ENCODE assay signal across 8 cellular contexts in genomic region chr12:124754949-124755800, GRCh38.
DNase-seq lines count a peak whose midpoint lies in the region; ATAC-seq and TF ChIP-seq lines count a peak whose summit lies in the region.

No MANE protein-coding gene starts in this region.

- ATAC-seq in heart right ventricle (peak; percentile 89 to 95 (median 93)), GM21786 (IDR thresholded peaks at IDR 0.05; ENCODE audit: unreplicated experiment) (no peak), GM18858 (IDR thresholded peaks at IDR 0.05; ENCODE audit: unreplicated experiment) (no peak), PC-3 (no peak)

- no peak overlapping the region for H3K4me2 ChIP-seq in PC-3 (ENCODE audit: low read length)

- no peaks in the 10 kb centered on the region for H4K20me1 ChIP-seq in PC-3 (ENCODE audit: low read length)

- H3K36me3 ChIP-seq in ES-I3 (ENCODE audit: insufficient read depth, low read length) = no peaks in the 10 kb centered on the region
- H3K36me3 ChIP-seq in WERI-Rb-1 = no peaks in the 10 kb centered on the region; the same call in 1 of the 2 replicates
- no peaks in the 10 kb centered on the region for H3K36me3 ChIP-seq in heart right ventricle
- no peaks in the 10 kb centered on the region for H3K36me3 ChIP-seq in PC-3 (ENCODE audit: low read depth, low read length)

- no TSS peak for BruUV-seq in PC-3 (replicated peaks; lab: Mats Ljungman, UMichigan)

- H3F3A ChIP-seq in PC-3 (ENCODE audit: low read length, unreplicated experiment) = no peaks in the 10 kb centered on the region

- peaks cover 11% of the 10 kb centered on the region for H3K9me3 ChIP-seq in ES-I3 (ENCODE audit: control insufficient read depth, insufficient read depth, low read length)
- peaks cover 27% of the 10 kb centered on the region for H3K9me3 ChIP-seq in WERI-Rb-1 (ENCODE audit: severe bottlenecking)
- peaks cover 0 to 13% (median 0%) of the 10 kb centered on the region in 11 donors for H3K9me3 ChIP-seq in heart right ventricle
- no peaks in the 10 kb centered on the region for H3K9me3 ChIP-seq in PC-3 (ENCODE audit: low read length)

- WGBS in heart right ventricle, 2 donors = 35 to 46% methylated on average over 20 of the region's 20 CpGs

- 0 out of 2 replicates have a peak overlapping the region, but pooled peaks have one; percentile 8 for H3K4me3 ChIP-seq in WERI-Rb-1 (ENCODE audit: low read depth, low read length)
- H3K4me3 ChIP-seq in heart right ventricle = no peak overlapping the region
- H3K4me3 ChIP-seq in PC-3 (ENCODE audit: low read length) = no peak overlapping the region

- H3K4me1 ChIP-seq in ES-I3 (ENCODE audit: insufficient read depth, low read length) (peaks cover 18% of the 10 kb centered on the region), heart right ventricle (peaks cover 23 to 62% (median 49%) of the 10 kb centered on the region in 9 donors), PC-3 (ENCODE audit: insufficient read depth, low read length) (peaks cover 10% of the 10 kb centered on the region)

- peak; percentile 77 for DNase-seq in NCI-H1436 treated with DMSO at 0.1 percent for 48 hours (lab: John Stamatoyannopoulos, UW)
- DNase-seq in WERI-Rb-1 = peak; percentile 97
- peak; percentile 83 to 87 for DNase-seq in heart right ventricle
- peak; percentile 86 for DNase-seq in putamen (ENCODE audit: low spot score)
- no peak for DNase-seq in PC-3

- no peaks in the 10 kb centered on the region for H3K9me2 ChIP-seq in PC-3 (replicated peaks; ENCODE audit: low read length)

- H3K27me3 ChIP-seq in WERI-Rb-1 (ENCODE audit: insufficient read depth, low read depth, severe bottlenecking) (no peaks in the 10 kb centered on the region), heart right ventricle (no peaks in the 10 kb centered on the region), PC-3 (ENCODE audit: low read length) (no peaks in the 10 kb centered on the region)

- H2AFZ ChIP-seq in PC-3 (ENCODE audit: low read length) = no peak overlapping the region

- intact Hi-C loops in heart right ventricle (cut with DNase I) = loop anchor here in 3 of 10 donors (5.0 kb wide), 3 partner anchors 68 to 253 kb away; no protein-coding TSS in a partner anchor
- intact Hi-C loops in PC-3 (cut with micrococcal nuclease) = no loop called here

- CTCF ChIA-PET in PC-3 (lab: Charles Lee) = no interaction called here

- TF ChIP-seq CTCF in WERI-Rb-1 (IDR thresholded peaks at IDR 0.05; ENCODE audit: low read depth, low read length) = no peak
- no peak for TF ChIP-seq CTCF in heart right ventricle (IDR thresholded peaks at IDR 0.05)
- no peak for TF ChIP-seq CTCF in PC-3 (conservative IDR thresholded peaks at IDR 0.05; ENCODE audit: low read depth, low read length)

- H3K9ac ChIP-seq in ES-I3 (ENCODE audit: low read depth, low read length) (0 out of 2 replicates have a peak overlapping the region, but pooled peaks have one; percentile 6), PC-3 (ENCODE audit: low read length) (no peak overlapping the region)

- H3K79me2 ChIP-seq in PC-3 (ENCODE audit: low read length) = no peaks in the 10 kb centered on the region

- POLR2A ChIA-PET in PC-3 (lab: Charles Lee; ENCODE audit: unreplicated experiment) = no interaction called here

- H3K27ac ChIP-seq in WERI-Rb-1 (peak overlapping the region; percentile 88), heart right ventricle (peak overlapping the region; percentile 77 to 91 (median 84)), PC-3 (ENCODE audit: low read length) (no peak overlapping the region)

Comparison
In these comparisons a context has a peak if more than half of its experiments do, and no peak if none do; other contexts are left out.
1. ATAC-seq: peak in heart right ventricle (8 of 8); none in GM21786 (single experiment), GM18858 (single experiment) and PC-3 (single experiment).